19 cellular contexts compared by ENCODE assay signal in the genomic region with DNA sequence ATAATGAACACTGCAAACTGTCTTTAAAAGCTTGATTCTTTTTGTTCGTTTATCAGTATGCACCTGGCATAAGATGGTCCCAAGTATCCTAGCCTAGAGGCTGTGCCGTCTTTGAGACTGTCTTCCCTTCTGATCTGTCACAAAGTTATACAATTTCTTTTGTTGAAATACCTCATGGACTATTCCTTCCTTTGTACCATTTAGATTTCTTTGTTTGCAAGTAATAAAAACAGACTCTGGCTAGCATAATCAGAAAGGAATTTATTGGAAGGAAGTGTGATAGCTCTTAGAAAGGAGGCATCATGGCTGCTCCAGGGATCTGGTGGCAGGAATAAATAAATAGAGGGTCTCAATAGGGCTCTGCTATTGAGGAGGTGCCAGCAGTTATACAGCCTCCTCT.
"Had no signal": no experiment of that assay in that cellular context is flagged by ENCODE, and none has a peak within 500 bp of the region (broad histone marks: within the 10 kb centered on the region; RNA-seq: fewer than 3 reads in every experiment).

No MANE protein-coding gene starts in this region.

- H3K27ac Mint-ChIP-seq: activated naive CD8-positive, alpha-beta T cell; stimulated activated naive B cell treated with anti-CD40 and anti-IgM and Interleukin-4, amounts not matched to agents 10 μg/mL and 1 μg/mL and 100 μg/mL, for 72 hours had no signal

- DNase-seq: activated CD4-positive, alpha-beta T cell treated with anti-CD3 and anti-CD28 coated beads, Interleukin-2, amount 50 U/mL, for 4 hours; cerebellar nuclear complex; cortex of kidney; effector CD4-positive, alpha-beta T cell; hippocampal formation; islet precursor cell; midbrain; ovary; spleen; stimulated activated CD4-positive, alpha-beta T cell treated with anti-CD3 and anti-CD28 coated beads, Interleukin-4, amount 100 ng/mL, for 4 hours; stimulated activated naive B cell treated with anti-CD40 and anti-IgM and Interleukin-4, amounts not matched to agents 10 μg/mL and 1 μg/mL and 100 μg/mL, for 72 hours; SW 1271; thyroid gland had no signal

- H3K36me3 Mint-ChIP-seq: stimulated activated naive B cell treated with anti-CD40 and anti-IgM and Interleukin-4, amounts not matched to agents 10 μg/mL and 1 μg/mL and 100 μg/mL, for 72 hours had no signal

- H3K9me3 Mint-ChIP-seq: neural crest cell; stimulated activated naive B cell treated with anti-CD40 and anti-IgM and Interleukin-4, amounts not matched to agents 10 μg/mL and 1 μg/mL and 100 μg/mL, for 72 hours had no signal

- H3K36me3 ChIP-seq: ovary, thyroid gland had no signal

- H3K9me3 ChIP-seq: ovary, spleen, thyroid gland had no signal

- ATAC-seq: esophagus mucosa, left lobe of liver, sciatic nerve had no signal

- H3K27ac ChIP-seq: ovary, spleen, thyroid gland had no signal

- H3K27me3 ChIP-seq: ovary, spleen, thyroid gland had no signal

- H3K4me3 ChIP-seq: lung, ovary, spleen, thyroid gland had no signal

- H3K4me3 Mint-ChIP-seq: activated naive CD8-positive, alpha-beta T cell; neural crest cell; stimulated activated naive B cell treated with anti-CD40 and anti-IgM and Interleukin-4, amounts not matched to agents 10 μg/mL and 1 μg/mL and 100 μg/mL, for 72 hours had no signal

- H3K4me1 Mint-ChIP-seq: neural crest cell had no signal

- H3K27me3 Mint-ChIP-seq: activated naive CD8-positive, alpha-beta T cell; stimulated activated naive B cell treated with anti-CD40 and anti-IgM and Interleukin-4, amounts not matched to agents 10 μg/mL and 1 μg/mL and 100 μg/mL, for 72 hours had no signal
